20 cellular contexts compared by ENCODE assay signal in genomic region chr12:124442772-124443445, GRCh38.
A peak's percentile ranks its signal among the peaks of the same experiment; 100 is the strongest.
DNase-seq lines count a peak whose midpoint lies in the region; ATAC-seq and TF ChIP-seq lines count a peak whose summit lies in the region.
"Had no signal": no experiment of that assay in that cellular context is flagged by ENCODE, and none has a peak within 500 bp of the region (broad histone marks: within the 10 kb centered on the region; RNA-seq: fewer than 3 reads in every experiment).

No MANE protein-coding gene starts in this region.

- no peak overlapping the region for H3K4me3 Mint-ChIP-seq in endodermal cell
- H3K4me3 Mint-ChIP-seq: CD8-positive, alpha-beta T cell had no signal

- H3K36me3 Mint-ChIP-seq in endodermal cell (ENCODE audit: low read depth), result peaks cover 41% of the 10 kb centered on the region

- no peak overlapping the region for H3K4me3 ChIP-seq in A673 (ENCODE audit: low read depth, low read length, poor library complexity, severe bottlenecking)
- H3K4me3 ChIP-seq in MG63, result no peak overlapping the region
- no peak overlapping the region for H3K4me3 ChIP-seq in esophagus muscularis mucosa
- no peak overlapping the region for H3K4me3 ChIP-seq in prostate gland
- no peak overlapping the region for H3K4me3 ChIP-seq in endodermal cell (ENCODE audit: low read length)
- no peak overlapping the region for H3K4me3 ChIP-seq in H7 (ENCODE audit: insufficient read depth, low read depth, low read length)
- H3K4me3 ChIP-seq: gastrocnemius medialis, SK-N-MC had no signal

- H3K4me1 Mint-ChIP-seq in endodermal cell, result no peaks in the 10 kb centered on the region

- CTCF ChIA-PET in A673 (lab: Charles Lee), result no interaction called here

- ATAC-seq in GM19455 (IDR thresholded peaks at IDR 0.05; ENCODE audit: unreplicated experiment), result no peak
- ATAC-seq: CD8-positive, alpha-beta T cell; gastrocnemius medialis had no signal

- H3K27ac Mint-ChIP-seq in endodermal cell, result no peak overlapping the region
- H3K27ac Mint-ChIP-seq: CD8-positive, alpha-beta T cell had no signal

- no peak for TF ChIP-seq CTCF in A673 (conservative IDR thresholded peaks at IDR 0.05; ENCODE audit: low read depth, low read length)
- no peak for TF ChIP-seq CTCF in esophagus muscularis mucosa (IDR thresholded peaks at IDR 0.05)
- no peak for TF ChIP-seq CTCF in prostate gland (IDR thresholded peaks at IDR 0.05)
- no peak for TF ChIP-seq CTCF in endodermal cell (conservative IDR thresholded peaks at IDR 0.05)

- 84% methylated on average over 21 of the region's 29 CpGs for WGBS in esophagus muscularis mucosa
- 84% methylated on average over 29 of the region's 29 CpGs for WGBS in prostate gland
- WGBS in endodermal cell (ENCODE audit: insufficient coverage in 1 of 2, insufficient read length in 1 of 2), 2 experiments, result 94 to 96% methylated on average over 29 of the region's 29 CpGs

- peaks cover 22% of the 10 kb centered on the region for H3K36me3 ChIP-seq in A673 (ENCODE audit: insufficient read depth, low read length, poor library complexity, severe bottlenecking)
- H3K36me3 ChIP-seq in MG63, result peaks cover 24% of the 10 kb centered on the region
- peaks cover 0 to 66% (median 36%) of the 10 kb centered on the region in 4 donors for H3K36me3 ChIP-seq in esophagus muscularis mucosa
- no peaks in the 10 kb centered on the region for H3K36me3 ChIP-seq in prostate gland
- H3K36me3 ChIP-seq in endodermal cell (ENCODE audit: control insufficient read depth, insufficient read depth, low read length), result peaks cover 37% of the 10 kb centered on the region
- no peaks in the 10 kb centered on the region; the same call in none of the 2 replicates for H3K36me3 ChIP-seq in H7 (replicated peaks; ENCODE audit: control insufficient read depth, insufficient read depth, low read length)
- H3K36me3 ChIP-seq: gastrocnemius medialis had no signal

- DNase-seq in A673 (ENCODE audit: low spot score) (no peak), MG63 (peak; percentile 53), esophagus muscularis mucosa (ENCODE audit: extremely low spot score) (no peak), prostate gland (ENCODE audit: low spot score) (no peak), endodermal cell (no peak), H7 (no peak)
- DNase-seq in stimulated activated CD4-positive, alpha-beta T cell treated with anti-CD3 and anti-CD28 coated beads, Interleukin-2, amount 100 ng/mL, for 24 hours, result no peak
- DNase-seq: ACHN; activated CD4-positive, alpha-beta T cell treated with anti-CD3 and anti-CD28 coated beads, Interleukin-2, amount 50 U/mL, for 4 hours; activated naive CD4-positive, alpha-beta T cell; amniotic stem cell; CD8-positive, alpha-beta T cell; cortex of kidney; gastrocnemius medialis; HCEC 1CT; NCI-H1694; NCI-H774; stimulated activated naive CD4-positive, alpha-beta T cell had no signal

- H3K9me3 Mint-ChIP-seq in endodermal cell, result no peaks in the 10 kb centered on the region
- H3K9me3 Mint-ChIP-seq: CD8-positive, alpha-beta T cell had no signal

- H3K27ac ChIP-seq in A673 (ENCODE audit: low read depth, low read length, poor library complexity, severe bottlenecking), result peak overlapping the region; percentile 35
- H3K27ac ChIP-seq in esophagus muscularis mucosa (replicated peaks in 1 of 4), result peak overlapping the region; percentile 24 to 42 (median 34)
- H3K27ac ChIP-seq in prostate gland, result peak overlapping the region; percentile 56 to 60
- no peak overlapping the region for H3K27ac ChIP-seq in endodermal cell (ENCODE audit: low read depth, low read length)
- H3K27ac ChIP-seq: gastrocnemius medialis, SK-N-MC had no signal

- no peak for TF ChIP-seq EP300 in esophagus muscularis mucosa (IDR thresholded peaks at IDR 0.05)

- H3K9me3 ChIP-seq in A673 (ENCODE audit: low read depth, low read length, poor library complexity, severe bottlenecking) (no peaks in the 10 kb centered on the region), MG63 (no peaks in the 10 kb centered on the region), esophagus muscularis mucosa (no peaks in the 10 kb centered on the region), prostate gland (no peaks in the 10 kb centered on the region), endodermal cell (ENCODE audit: control insufficient read depth, low read length) (peaks cover 11% of the 10 kb centered on the region)
- H3K9me3 ChIP-seq: gastrocnemius medialis had no signal

- POLR2A ChIA-PET in A673 (lab: Charles Lee; ENCODE audit: low non-redundant PET), result no interaction called here

- H3K27me3 ChIP-seq in A673 (replicated peaks; ENCODE audit: insufficient read depth, low read depth, low read length, poor library complexity), result no peaks in the 10 kb centered on the region
- no peaks in the 10 kb centered on the region for H3K27me3 ChIP-seq in MG63
- no peaks in the 10 kb centered on the region for H3K27me3 ChIP-seq in esophagus muscularis mucosa
- H3K27me3 ChIP-seq in prostate gland (replicated peaks; ENCODE audit: insufficient read depth), result no peaks in the 10 kb centered on the region
- no peaks in the 10 kb centered on the region for H3K27me3 ChIP-seq in endodermal cell (ENCODE audit: control insufficient read depth, insufficient read depth, low read length, poor library complexity, severe bottlenecking)
- H3K27me3 ChIP-seq in H7 (ENCODE audit: control insufficient read depth, insufficient read depth, low read length), result no peaks in the 10 kb centered on the region
- H3K27me3 ChIP-seq: gastrocnemius medialis had no signal

- no TSS peak for BruUV-seq in A673 (replicated peaks; lab: Mats Ljungman, UMichigan)

- H3K9ac ChIP-seq in endodermal cell (ENCODE audit: extremely low read depth, low read length, poor library complexity, severe bottlenecking), result no peak overlapping the region

- TF ChIP-seq POLR2A in esophagus muscularis mucosa (IDR thresholded peaks at IDR 0.05; ENCODE audit: low read depth) (no peak), prostate gland (IDR thresholded peaks at IDR 0.05) (no peak)

- H3K27me3 Mint-ChIP-seq in endodermal cell (ENCODE audit: insufficient read depth), result no peaks in the 10 kb centered on the region

- intact Hi-C loops in A673 (cut with micrococcal nuclease; ENCODE audit: unreplicated experiment) (no loop called here), esophagus muscularis mucosa (cut with DNase I) (no loop called here), prostate gland (cut with DNase I) (no loop called here)

- H3K4me1 ChIP-seq in A673 (ENCODE audit: insufficient read depth, low read length, poor library complexity, severe bottlenecking) (peaks cover 39% of the 10 kb centered on the region), esophagus muscularis mucosa (peaks cover 34 to 66% (median 52%) of the 10 kb centered on the region in 4 donors), prostate gland (replicated peaks) (peaks cover 3% of the 10 kb centered on the region), endodermal cell (ENCODE audit: control insufficient read depth, insufficient read depth, low read length) (no peaks in the 10 kb centered on the region)
